ENCODE assay signal across 9 cellular contexts in the genomic region with DNA sequence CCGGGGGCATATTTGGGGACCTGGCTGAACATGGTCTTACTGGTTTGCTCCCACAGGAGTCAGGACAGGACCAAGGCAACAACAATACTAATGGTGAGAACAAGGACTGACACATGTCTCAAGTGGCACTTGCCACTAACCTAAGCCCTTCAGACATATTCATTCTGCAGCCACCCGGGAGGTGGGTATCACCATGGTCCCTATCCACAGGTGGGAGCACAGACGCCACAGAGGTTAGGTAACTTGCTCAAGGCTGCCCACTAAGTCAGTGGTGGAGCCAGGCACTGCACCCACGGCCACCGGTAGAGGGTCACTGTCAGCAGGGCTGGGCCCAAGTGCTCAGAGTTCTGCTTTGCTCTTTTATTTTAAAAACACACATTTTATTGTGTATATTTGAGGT. TPM values are rescaled to one million over a fixed set of nuclear protein-coding genes. Genes with fewer than 3 reads are reported as not detected.
DNase-seq lines count a peak whose midpoint lies in the region; ATAC-seq and FAIRE-seq lines count a peak whose summit lies in the region.
"Had no signal": no experiment of that assay in that cellular context is flagged by ENCODE, and none has a peak within 500 bp of the region (broad histone marks: within the 10 kb centered on the region; RNA-seq: fewer than 3 reads in every experiment).

No MANE protein-coding gene starts in this region.

- DNase-seq in cardiac septum (ENCODE audit: low spot score) (peak; percentile 63), Right ventricle myocardium inferior (ENCODE audit: missing footprints) (no peak), SW480 (ENCODE audit: low spot score) (peak; percentile 14), iPS-NIHi7 (ENCODE audit: extremely low spot score) (peak; percentile 71), urothelium cell line (ENCODE audit: low spot score) (peak; percentile 44), NCI-H446 (lab: John Stamatoyannopoulos, UW) (no peak), OCI-M2 (lab: John Stamatoyannopoulos, UW; ENCODE audit: unreplicated experiment) (no peak), immature natural killer cell (no peak)
- DNase-seq: activated naive CD4-positive, alpha-beta T cell had no signal

- peaks cover 2 to 4% (median 2%) of the 10 kb centered on the region in 3 donors for H3K27me3 Mint-ChIP-seq in immature natural killer cell (ENCODE audit: low read depth in 3 of 3)

- no peaks in the 10 kb centered on the region for H3K4me1 Mint-ChIP-seq in immature natural killer cell

- no peaks in the 10 kb centered on the region for H3K36me3 Mint-ChIP-seq in immature natural killer cell

- no peak overlapping the region for H3K4me3 Mint-ChIP-seq in immature natural killer cell

- intact Hi-C loops in cardiac septum (cut with DNase I) (no loop called here), Right ventricle myocardium inferior (cut with DNase I) (no loop called here)

- no peak for FAIRE-seq in urothelium cell line (lab: Jason Lieb, UNC)

- no peak overlapping the region for H3K27ac Mint-ChIP-seq in immature natural killer cell

- no peaks in the 10 kb centered on the region for H3K9me3 Mint-ChIP-seq in immature natural killer cell

- ATAC-seq in Right ventricle myocardium inferior, result no peak

RNA-seq across cellular contexts. Expression of gene SLC41A3, which starts 29.8 kb away (rescaled TPM):
- total RNA-seq in cardiac septum, result 35.6 TPM
- 36.2 TPM for total RNA-seq in Right ventricle myocardium inferior
- 10 to 100 TPM; 24.1 to 28.0 (median 25.4) TPM for polyA plus RNA-seq in immature natural killer cell

Comparison
In these comparisons a context has a peak if more than half of its experiments do, and no peak if none do; other contexts are left out.
1. DNase-seq: peak in cardiac septum (single experiment), SW480 (single experiment), iPS-NIHi7 (single experiment) and urothelium cell line (single experiment); none in Right ventricle myocardium inferior (single experiment), NCI-H446 (0 of 2), OCI-M2 (single experiment) and immature natural killer cell (0 of 3).